ENCODE assay signal across 10 cellular contexts in the genomic region with DNA sequence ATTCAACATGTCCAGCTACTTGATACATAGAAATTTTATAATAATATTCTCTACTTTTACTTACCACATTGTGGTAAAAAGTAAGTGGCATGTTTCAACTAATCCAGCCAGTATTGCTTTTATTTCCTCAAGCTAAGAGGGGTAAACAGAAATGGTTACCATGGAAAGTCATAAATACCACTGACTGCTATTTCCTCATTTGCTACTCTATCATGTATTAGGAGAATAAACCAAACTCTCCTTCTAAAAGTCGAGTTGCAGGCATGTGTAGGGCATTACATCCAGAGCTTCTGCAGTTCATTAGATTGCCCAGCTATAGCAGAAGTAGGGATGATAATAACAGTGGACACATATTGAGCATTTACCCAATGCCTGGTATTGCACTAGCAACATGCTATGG.
DNase-seq lines count a peak whose midpoint lies in the region; ATAC-seq, FAIRE-seq and TF ChIP-seq lines count a peak whose summit lies in the region.
"Had no signal": no experiment of that assay in that cellular context is flagged by ENCODE, and none has a peak within 500 bp of the region (broad histone marks: within the 10 kb centered on the region; RNA-seq: fewer than 3 reads in every experiment).

No MANE protein-coding gene starts in this region.

- no peaks in the 10 kb centered on the region for H3K27me3 Mint-ChIP-seq in central memory CD8-positive, alpha-beta T cell
- H3K27me3 Mint-ChIP-seq: activated CD4-positive, alpha-beta memory T cell treated with anti-CD3 and anti-CD28 coated beads, Interleukin-2, amount 10 ng/mL, durations not matched to agents 7 days and 5 days had no signal

- peak; percentile 18 for FAIRE-seq in GM18507 (lab: Jason Lieb, UNC)

- no peaks in the 10 kb centered on the region for H3K36me3 Mint-ChIP-seq in central memory CD8-positive, alpha-beta T cell (ENCODE audit: insufficient read depth)

- no peak overlapping the region for H3K4me3 Mint-ChIP-seq in central memory CD8-positive, alpha-beta T cell
- H3K4me3 Mint-ChIP-seq: activated CD4-positive, alpha-beta memory T cell treated with anti-CD3 and anti-CD28 coated beads, Interleukin-2, amount 10 ng/mL, durations not matched to agents 7 days and 5 days had no signal

- peak overlapping the region; percentile 36 for H3K27ac Mint-ChIP-seq in central memory CD8-positive, alpha-beta T cell (ENCODE audit: low read depth)
- H3K27ac Mint-ChIP-seq: activated CD4-positive, alpha-beta memory T cell treated with anti-CD3 and anti-CD28 coated beads, Interleukin-2, amount 10 ng/mL, durations not matched to agents 7 days and 5 days had no signal

- peak; percentile 86 for ATAC-seq in central memory CD8-positive, alpha-beta T cell (replicated peaks; ENCODE audit: extremely low read depth, poor library complexity, severe bottlenecking)
- peak; percentile 24 for ATAC-seq in omental fat pad (ENCODE audit: low FRiP score)

- peaks cover 33% of the 10 kb centered on the region for H3K4me1 Mint-ChIP-seq in central memory CD8-positive, alpha-beta T cell

- H3K9me3 Mint-ChIP-seq in central memory CD8-positive, alpha-beta T cell, result no peaks in the 10 kb centered on the region
- H3K9me3 Mint-ChIP-seq: activated CD4-positive, alpha-beta memory T cell treated with anti-CD3 and anti-CD28 coated beads, Interleukin-2, amount 10 ng/mL, durations not matched to agents 7 days and 5 days had no signal

- no peak for TF ChIP-seq CTCF in omental fat pad (IDR thresholded peaks at IDR 0.05)

- DNase-seq in GM18507 (ENCODE audit: extremely low spot score, insufficient read length, low read depth) (no peak), HT-29 (ENCODE audit: low spot score) (peak; percentile 66), omental fat pad (ENCODE audit: low spot score) (no peak), NCI-H446 (lab: John Stamatoyannopoulos, UW) (no peak), nucleus accumbens (lab: John Stamatoyannopoulos, UW) (no peak)
- DNase-seq in central memory CD8-positive, alpha-beta T cell (ENCODE audit: low spot score in 2 of 2), result no peak
- DNase-seq in stimulated activated CD4-positive, alpha-beta T cell treated with anti-CD3 and anti-CD28 coated beads, Interleukin-4, amount 100 ng/mL, for 1 hour, result no peak
- DNase-seq: activated CD4-positive, alpha-beta memory T cell treated with anti-CD3 and anti-CD28 coated beads, Interleukin-2, amount 10 ng/mL, durations not matched to agents 7 days and 5 days; GOT3; upper lobe of left lung had no signal
